1 cellular context compared by ENCODE assay signal in the genomic region with DNA sequence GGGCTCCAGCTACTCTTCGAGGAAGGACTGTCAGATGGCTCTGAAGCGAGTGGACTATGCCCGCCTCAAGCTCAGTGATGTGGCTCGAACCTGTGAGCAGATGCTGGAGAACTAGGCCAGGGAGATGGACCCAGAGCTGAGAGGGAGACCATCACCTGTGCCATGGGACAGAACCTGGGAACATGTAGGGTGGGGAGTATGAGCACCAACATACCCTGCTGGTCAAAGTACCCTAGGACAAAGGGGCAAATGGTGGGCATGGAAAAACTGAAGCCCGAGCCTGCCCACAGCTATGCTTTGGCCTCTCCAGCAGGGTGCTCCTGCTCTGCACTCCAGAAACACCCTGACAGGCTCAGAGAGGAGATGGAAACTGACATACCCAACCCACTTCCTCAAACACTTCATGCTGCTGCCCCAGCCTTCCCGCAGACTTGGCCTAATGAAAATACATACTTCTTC.
A peak's percentile ranks its signal among the peaks of the same experiment; 100 is the strongest.
TF ChIP-seq lines count a peak whose summit lies in the region.

No MANE protein-coding gene starts in this region.

TF ChIP-seq in HepG2, 621 proteins besides CTCF, POLR2A, EP300 and RAD21 (continued from another document):
- TF ChIP-seq HIC2 (CRISPR knock-in tag; IDR thresholded peaks at IDR 0.05; ENCODE audit: low read depth) (peak; percentile 69; the same call in 1 of the 2 replicates), ZNF709 (CRISPR knock-in tag; IDR thresholded peaks at IDR 0.05) (no peak), SP5 (CRISPR knock-in tag; IDR thresholded peaks at IDR 0.05; ENCODE audit: borderline replicate concordance, low read depth) (no peak), TRAFD1 (CRISPR knock-in tag; IDR thresholded peaks at IDR 0.05; ENCODE audit: borderline replicate concordance) (no peak), ZNF343 (CRISPR knock-in tag; IDR thresholded peaks at IDR 0.05) (no peak), ZFY (CRISPR knock-in tag; IDR thresholded peaks at IDR 0.05) (peak; percentile 25; the same call in 1 of the 2 replicates), ZNF230 (CRISPR knock-in tag; IDR thresholded peaks at IDR 0.05) (no peak), KLF6 (CRISPR knock-in tag; IDR thresholded peaks at IDR 0.05) (no peak), ZNF777 (CRISPR knock-in tag; IDR thresholded peaks at IDR 0.05) (no peak), EZH2 (conservative IDR thresholded peaks at IDR 0.05; ENCODE audit: low read depth, low read length) (no peak), ZNF460 (CRISPR knock-in tag; IDR thresholded peaks at IDR 0.05; ENCODE audit: borderline replicate concordance) (no peak), TEAD3 (CRISPR knock-in tag; optimal IDR thresholded peaks at IDR 0.05; ENCODE audit: borderline replicate concordance) (no peak), GTF3A (CRISPR knock-in tag; conservative IDR thresholded peaks at IDR 0.05) (no peak), ZNF558 (CRISPR knock-in tag; IDR thresholded peaks at IDR 0.05; ENCODE audit: borderline replicate concordance) (no peak), ZNF256 (CRISPR knock-in tag; conservative IDR thresholded peaks at IDR 0.05) (no peak), MAFG (CRISPR knock-in tag; IDR thresholded peaks at IDR 0.05) (no peak), ZSCAN21 (CRISPR knock-in tag; IDR thresholded peaks at IDR 0.05; ENCODE audit: borderline replicate concordance) (no peak), KDM5B (CRISPR knock-in tag; IDR thresholded peaks at IDR 0.05; ENCODE audit: borderline replicate concordance) (no peak), ZBTB38 (CRISPR knock-in tag; IDR thresholded peaks at IDR 0.05) (0 out of 2 replicates have a peak, but pooled peaks have one; percentile 30), POGK (CRISPR knock-in tag; conservative IDR thresholded peaks at IDR 0.05) (no peak), AHR (CRISPR knock-in tag; IDR thresholded peaks at IDR 0.05) (no peak)
